Comparison of ENCODE assay signal across 1 cellular context in the genomic region with DNA sequence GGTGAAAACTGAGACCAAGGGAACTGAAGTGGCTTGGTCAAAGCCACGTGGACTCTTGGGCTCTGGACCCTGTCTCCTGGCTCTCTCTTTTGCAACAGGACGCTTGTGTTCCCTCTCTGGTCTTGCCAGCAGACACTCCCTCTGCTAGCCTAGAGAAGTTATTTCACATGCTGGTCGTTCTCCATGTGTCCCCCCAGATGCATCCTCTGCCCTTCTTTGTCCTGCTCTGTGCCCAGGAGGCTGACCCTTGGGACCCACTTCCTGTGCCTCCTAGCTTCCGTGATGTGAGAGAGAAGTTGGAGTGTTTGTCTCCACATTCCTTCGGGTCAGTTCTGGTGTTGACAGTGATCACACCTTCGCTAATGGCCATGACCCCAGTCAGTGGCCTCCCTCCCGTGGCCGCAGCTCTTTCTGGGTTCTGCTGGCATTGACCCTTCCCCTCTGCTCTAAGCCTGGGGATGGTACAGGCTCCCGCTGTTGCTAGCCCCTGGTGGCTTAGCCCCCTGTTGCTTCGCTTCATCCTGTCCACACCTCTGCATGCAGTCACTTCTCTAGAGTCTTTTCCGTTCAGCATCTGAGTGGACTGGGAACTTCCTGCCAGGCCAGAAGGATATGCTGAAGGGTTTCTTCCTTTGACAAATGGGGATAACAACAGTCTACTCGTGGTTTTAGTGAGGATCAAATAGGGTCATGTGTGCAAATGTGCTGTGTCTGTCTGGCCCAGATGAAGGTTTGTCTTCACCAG.
TF ChIP-seq lines count a peak whose summit lies in the region.

No MANE protein-coding gene starts in this region.

TF ChIP-seq in HepG2, 621 proteins besides CTCF, POLR2A, EP300 and RAD21 (continued from another document and continues in another):
- TF ChIP-seq, protein P1, sequence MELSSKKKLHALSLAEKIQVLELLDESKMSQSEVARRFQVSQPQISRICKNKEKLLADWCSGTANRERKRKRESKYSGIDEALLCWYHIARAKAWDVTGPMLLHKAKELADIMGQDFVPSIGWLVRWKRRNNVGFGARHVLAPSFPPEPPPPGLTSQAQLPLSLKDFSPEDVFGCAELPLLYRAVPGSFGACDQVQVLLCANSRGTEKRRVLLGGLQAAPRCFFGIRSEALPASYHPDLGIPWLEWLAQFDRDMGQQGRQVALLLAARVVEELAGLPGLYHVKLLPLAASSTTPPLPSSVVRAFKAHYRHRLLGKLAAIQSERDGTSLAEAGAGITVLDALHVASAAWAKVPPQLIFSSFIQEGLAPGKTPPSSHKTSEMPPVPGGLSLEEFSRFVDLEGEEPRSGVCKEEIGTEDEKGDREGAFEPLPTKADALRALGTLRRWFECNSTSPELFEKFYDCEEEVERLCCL (CRISPR knock-in tag; IDR thresholded peaks at IDR 0.05; ENCODE audit: borderline replicate concordance) = no peak
- TF ChIP-seq ZNF33A (CRISPR knock-in tag; IDR thresholded peaks at IDR 0.05; ENCODE audit: borderline replicate concordance) (peak; percentile 85; the same call in 1 of the 2 replicates), MAF1 (CRISPR knock-in tag; IDR thresholded peaks at IDR 0.05; ENCODE audit: borderline replicate concordance) (no peak), RXRA (CRISPR knock-in tag; IDR thresholded peaks at IDR 0.05) (peak; percentile 68), RBFOX2 (IDR thresholded peaks at IDR 0.05; ENCODE audit: low read depth, low read length) (no peak), ZNF260 (CRISPR knock-in tag; IDR thresholded peaks at IDR 0.05; ENCODE audit: borderline replicate concordance, low read depth) (no peak), SALL2 (CRISPR knock-in tag; IDR thresholded peaks at IDR 0.05) (no peak), TP53 (CRISPR knock-in tag; conservative IDR thresholded peaks at IDR 0.05) (no peak), HMG20B (CRISPR knock-in tag; conservative IDR thresholded peaks at IDR 0.05) (no peak), ZNF713 (CRISPR knock-in tag; IDR thresholded peaks at IDR 0.05) (no peak), ZNF30 (CRISPR knock-in tag; IDR thresholded peaks at IDR 0.05) (no peak), PAF1 (CRISPR knock-in tag; IDR thresholded peaks at IDR 0.05) (no peak), PHF8 (CRISPR knock-in tag; IDR thresholded peaks at IDR 0.05) (0 out of 2 replicates have a peak, but pooled peaks have one; percentile 5), DR1 (CRISPR knock-in tag; IDR thresholded peaks at IDR 0.05) (no peak), SRF (IDR thresholded peaks at IDR 0.05; ENCODE audit: low read depth, low read length) (no peak), PLRG1 (conservative IDR thresholded peaks at IDR 0.05) (no peak), CBFB (CRISPR knock-in tag; IDR thresholded peaks at IDR 0.05) (no peak), SUZ12 (IDR thresholded peaks at IDR 0.05; ENCODE audit: low read depth, low read length) (no peak), JUN (CRISPR knock-in tag; IDR thresholded peaks at IDR 0.05) (no peak), ZNF766 (CRISPR knock-in tag; IDR thresholded peaks at IDR 0.05; ENCODE audit: borderline replicate concordance) (0 out of 2 replicates have a peak, but pooled peaks have one; percentile 11), GABPB1 (CRISPR knock-in tag; IDR thresholded peaks at IDR 0.05) (peak; percentile 62), HNRNPH1 (optimal IDR thresholded peaks at IDR 0.05; ENCODE audit: low read depth, low read length) (no peak), ZBTB1 (CRISPR knock-in tag; IDR thresholded peaks at IDR 0.05; ENCODE audit: borderline replicate concordance) (0 out of 2 replicates have a peak, but pooled peaks have one; percentile 67), ZBTB7B (CRISPR knock-in tag; IDR thresholded peaks at IDR 0.05) (no peak; the same call in 1 of the 2 replicates), NFE2L2 (IDR thresholded peaks at IDR 0.05; ENCODE audit: low read length) (no peak), ZNF614 (CRISPR knock-in tag; IDR thresholded peaks at IDR 0.05; ENCODE audit: borderline replicate concordance) (no peak), ZNF552 (CRISPR knock-in tag; IDR thresholded peaks at IDR 0.05; ENCODE audit: borderline replicate concordance) (peak; percentile 50), ARHGAP35 (CRISPR knock-in tag; IDR thresholded peaks at IDR 0.05; ENCODE audit: borderline replicate concordance) (no peak), KDM1A (CRISPR knock-in tag; IDR thresholded peaks at IDR 0.05) (no peak), TAF15 (IDR thresholded peaks at IDR 0.05; ENCODE audit: low read depth, low read length, poor library complexity, severe bottlenecking) (no peak), CBX1 (IDR thresholded peaks at IDR 0.05; ENCODE audit: low read depth) (no peak), MYC (CRISPR knock-in tag; IDR thresholded peaks at IDR 0.05; ENCODE audit: borderline replicate concordance) (no peak)
- TF ChIP-seq, protein P2, sequence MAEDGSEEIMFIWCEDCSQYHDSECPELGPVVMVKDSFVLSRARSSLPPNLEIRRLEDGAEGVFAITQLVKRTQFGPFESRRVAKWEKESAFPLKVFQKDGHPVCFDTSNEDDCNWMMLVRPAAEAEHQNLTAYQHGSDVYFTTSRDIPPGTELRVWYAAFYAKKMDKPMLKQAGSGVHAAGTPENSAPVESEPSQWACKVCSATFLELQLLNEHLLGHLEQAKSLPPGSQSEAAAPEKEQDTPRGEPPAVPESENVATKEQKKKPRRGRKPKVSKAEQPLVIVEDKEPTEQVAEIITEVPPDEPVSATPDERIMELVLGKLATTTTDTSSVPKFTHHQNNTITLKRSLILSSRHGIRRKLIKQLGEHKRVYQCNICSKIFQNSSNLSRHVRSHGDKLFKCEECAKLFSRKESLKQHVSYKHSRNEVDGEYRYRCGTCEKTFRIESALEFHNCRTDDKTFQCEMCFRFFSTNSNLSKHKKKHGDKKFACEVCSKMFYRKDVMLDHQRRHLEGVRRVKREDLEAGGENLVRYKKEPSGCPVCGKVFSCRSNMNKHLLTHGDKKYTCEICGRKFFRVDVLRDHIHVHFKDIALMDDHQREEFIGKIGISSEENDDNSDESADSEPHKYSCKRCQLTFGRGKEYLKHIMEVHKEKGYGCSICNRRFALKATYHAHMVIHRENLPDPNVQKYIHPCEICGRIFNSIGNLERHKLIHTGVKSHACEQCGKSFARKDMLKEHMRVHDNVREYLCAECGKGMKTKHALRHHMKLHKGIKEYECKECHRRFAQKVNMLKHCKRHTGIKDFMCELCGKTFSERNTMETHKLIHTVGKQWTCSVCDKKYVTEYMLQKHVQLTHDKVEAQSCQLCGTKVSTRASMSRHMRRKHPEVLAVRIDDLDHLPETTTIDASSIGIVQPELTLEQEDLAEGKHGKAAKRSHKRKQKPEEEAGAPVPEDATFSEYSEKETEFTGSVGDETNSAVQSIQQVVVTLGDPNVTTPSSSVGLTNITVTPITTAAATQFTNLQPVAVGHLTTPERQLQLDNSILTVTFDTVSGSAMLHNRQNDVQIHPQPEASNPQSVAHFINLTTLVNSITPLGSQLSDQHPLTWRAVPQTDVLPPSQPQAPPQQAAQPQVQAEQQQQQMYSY (CRISPR knock-in tag; IDR thresholded peaks at IDR 0.05) = no peak
- TF ChIP-seq, protein P3, sequence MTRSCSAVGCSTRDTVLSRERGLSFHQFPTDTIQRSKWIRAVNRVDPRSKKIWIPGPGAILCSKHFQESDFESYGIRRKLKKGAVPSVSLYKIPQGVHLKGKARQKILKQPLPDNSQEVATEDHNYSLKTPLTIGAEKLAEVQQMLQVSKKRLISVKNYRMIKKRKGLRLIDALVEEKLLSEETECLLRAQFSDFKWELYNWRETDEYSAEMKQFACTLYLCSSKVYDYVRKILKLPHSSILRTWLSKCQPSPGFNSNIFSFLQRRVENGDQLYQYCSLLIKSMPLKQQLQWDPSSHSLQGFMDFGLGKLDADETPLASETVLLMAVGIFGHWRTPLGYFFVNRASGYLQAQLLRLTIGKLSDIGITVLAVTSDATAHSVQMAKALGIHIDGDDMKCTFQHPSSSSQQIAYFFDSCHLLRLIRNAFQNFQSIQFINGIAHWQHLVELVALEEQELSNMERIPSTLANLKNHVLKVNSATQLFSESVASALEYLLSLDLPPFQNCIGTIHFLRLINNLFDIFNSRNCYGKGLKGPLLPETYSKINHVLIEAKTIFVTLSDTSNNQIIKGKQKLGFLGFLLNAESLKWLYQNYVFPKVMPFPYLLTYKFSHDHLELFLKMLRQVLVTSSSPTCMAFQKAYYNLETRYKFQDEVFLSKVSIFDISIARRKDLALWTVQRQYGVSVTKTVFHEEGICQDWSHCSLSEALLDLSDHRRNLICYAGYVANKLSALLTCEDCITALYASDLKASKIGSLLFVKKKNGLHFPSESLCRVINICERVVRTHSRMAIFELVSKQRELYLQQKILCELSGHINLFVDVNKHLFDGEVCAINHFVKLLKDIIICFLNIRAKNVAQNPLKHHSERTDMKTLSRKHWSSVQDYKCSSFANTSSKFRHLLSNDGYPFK (CRISPR knock-in tag; IDR thresholded peaks at IDR 0.05; ENCODE audit: borderline replicate concordance) = no peak
- TF ChIP-seq, protein P4, sequence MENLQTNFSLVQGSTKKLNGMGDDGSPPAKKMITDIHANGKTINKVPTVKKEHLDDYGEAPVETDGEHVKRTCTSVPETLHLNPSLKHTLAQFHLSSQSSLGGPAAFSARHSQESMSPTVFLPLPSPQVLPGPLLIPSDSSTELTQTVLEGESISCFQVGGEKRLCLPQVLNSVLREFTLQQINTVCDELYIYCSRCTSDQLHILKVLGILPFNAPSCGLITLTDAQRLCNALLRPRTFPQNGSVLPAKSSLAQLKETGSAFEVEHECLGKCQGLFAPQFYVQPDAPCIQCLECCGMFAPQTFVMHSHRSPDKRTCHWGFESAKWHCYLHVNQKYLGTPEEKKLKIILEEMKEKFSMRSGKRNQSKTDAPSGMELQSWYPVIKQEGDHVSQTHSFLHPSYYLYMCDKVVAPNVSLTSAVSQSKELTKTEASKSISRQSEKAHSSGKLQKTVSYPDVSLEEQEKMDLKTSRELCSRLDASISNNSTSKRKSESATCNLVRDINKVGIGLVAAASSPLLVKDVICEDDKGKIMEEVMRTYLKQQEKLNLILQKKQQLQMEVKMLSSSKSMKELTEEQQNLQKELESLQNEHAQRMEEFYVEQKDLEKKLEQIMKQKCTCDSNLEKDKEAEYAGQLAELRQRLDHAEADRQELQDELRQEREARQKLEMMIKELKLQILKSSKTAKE (CRISPR knock-in tag; IDR thresholded peaks at IDR 0.05; ENCODE audit: borderline replicate concordance) = 0 out of 2 replicates have a peak, but pooled peaks have one; percentile 9
- TF ChIP-seq, protein P5, sequence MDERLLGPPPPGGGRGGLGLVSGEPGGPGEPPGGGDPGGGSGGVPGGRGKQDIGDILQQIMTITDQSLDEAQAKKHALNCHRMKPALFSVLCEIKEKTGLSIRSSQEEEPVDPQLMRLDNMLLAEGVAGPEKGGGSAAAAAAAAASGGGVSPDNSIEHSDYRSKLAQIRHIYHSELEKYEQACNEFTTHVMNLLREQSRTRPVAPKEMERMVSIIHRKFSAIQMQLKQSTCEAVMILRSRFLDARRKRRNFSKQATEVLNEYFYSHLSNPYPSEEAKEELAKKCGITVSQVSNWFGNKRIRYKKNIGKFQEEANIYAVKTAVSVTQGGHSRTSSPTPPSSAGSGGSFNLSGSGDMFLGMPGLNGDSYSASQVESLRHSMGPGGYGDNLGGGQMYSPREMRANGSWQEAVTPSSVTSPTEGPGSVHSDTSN (CRISPR knock-in tag; IDR thresholded peaks at IDR 0.05) = no peak
- TF ChIP-seq, protein P6, sequence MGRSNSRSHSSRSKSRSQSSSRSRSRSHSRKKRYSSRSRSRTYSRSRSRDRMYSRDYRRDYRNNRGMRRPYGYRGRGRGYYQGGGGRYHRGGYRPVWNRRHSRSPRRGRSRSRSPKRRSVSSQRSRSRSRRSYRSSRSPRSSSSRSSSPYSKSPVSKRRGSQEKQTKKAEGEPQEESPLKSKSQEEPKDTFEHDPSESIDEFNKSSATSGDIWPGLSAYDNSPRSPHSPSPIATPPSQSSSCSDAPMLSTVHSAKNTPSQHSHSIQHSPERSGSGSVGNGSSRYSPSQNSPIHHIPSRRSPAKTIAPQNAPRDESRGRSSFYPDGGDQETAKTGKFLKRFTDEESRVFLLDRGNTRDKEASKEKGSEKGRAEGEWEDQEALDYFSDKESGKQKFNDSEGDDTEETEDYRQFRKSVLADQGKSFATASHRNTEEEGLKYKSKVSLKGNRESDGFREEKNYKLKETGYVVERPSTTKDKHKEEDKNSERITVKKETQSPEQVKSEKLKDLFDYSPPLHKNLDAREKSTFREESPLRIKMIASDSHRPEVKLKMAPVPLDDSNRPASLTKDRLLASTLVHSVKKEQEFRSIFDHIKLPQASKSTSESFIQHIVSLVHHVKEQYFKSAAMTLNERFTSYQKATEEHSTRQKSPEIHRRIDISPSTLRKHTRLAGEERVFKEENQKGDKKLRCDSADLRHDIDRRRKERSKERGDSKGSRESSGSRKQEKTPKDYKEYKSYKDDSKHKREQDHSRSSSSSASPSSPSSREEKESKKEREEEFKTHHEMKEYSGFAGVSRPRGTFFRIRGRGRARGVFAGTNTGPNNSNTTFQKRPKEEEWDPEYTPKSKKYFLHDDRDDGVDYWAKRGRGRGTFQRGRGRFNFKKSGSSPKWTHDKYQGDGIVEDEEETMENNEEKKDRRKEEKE (IDR thresholded peaks at IDR 0.05) = no peak
- TF ChIP-seq, protein P7, sequence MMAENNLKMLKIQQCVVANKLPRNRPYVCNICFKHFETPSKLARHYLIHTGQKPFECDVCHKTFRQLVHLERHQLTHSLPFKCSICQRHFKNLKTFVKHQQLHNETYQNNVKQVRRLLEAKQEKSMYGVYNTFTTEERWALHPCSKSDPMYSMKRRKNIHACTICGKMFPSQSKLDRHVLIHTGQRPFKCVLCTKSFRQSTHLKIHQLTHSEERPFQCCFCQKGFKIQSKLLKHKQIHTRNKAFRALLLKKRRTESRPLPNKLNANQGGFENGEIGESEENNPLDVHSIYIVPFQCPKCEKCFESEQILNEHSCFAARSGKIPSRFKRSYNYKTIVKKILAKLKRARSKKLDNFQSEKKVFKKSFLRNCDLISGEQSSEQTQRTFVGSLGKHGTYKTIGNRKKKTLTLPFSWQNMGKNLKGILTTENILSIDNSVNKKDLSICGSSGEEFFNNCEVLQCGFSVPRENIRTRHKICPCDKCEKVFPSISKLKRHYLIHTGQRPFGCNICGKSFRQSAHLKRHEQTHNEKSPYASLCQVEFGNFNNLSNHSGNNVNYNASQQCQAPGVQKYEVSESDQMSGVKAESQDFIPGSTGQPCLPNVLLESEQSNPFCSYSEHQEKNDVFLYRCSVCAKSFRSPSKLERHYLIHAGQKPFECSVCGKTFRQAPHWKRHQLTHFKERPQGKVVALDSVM (CRISPR knock-in tag; IDR thresholded peaks at IDR 0.05) = no peak
- TF ChIP-seq, protein P8, sequence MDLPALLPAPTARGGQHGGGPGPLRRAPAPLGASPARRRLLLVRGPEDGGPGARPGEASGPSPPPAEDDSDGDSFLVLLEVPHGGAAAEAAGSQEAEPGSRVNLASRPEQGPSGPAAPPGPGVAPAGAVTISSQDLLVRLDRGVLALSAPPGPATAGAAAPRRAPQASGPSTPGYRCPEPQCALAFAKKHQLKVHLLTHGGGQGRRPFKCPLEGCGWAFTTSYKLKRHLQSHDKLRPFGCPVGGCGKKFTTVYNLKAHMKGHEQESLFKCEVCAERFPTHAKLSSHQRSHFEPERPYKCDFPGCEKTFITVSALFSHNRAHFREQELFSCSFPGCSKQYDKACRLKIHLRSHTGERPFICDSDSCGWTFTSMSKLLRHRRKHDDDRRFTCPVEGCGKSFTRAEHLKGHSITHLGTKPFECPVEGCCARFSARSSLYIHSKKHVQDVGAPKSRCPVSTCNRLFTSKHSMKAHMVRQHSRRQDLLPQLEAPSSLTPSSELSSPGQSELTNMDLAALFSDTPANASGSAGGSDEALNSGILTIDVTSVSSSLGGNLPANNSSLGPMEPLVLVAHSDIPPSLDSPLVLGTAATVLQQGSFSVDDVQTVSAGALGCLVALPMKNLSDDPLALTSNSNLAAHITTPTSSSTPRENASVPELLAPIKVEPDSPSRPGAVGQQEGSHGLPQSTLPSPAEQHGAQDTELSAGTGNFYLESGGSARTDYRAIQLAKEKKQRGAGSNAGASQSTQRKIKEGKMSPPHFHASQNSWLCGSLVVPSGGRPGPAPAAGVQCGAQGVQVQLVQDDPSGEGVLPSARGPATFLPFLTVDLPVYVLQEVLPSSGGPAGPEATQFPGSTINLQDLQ (CRISPR knock-in tag; IDR thresholded peaks at IDR 0.05) = no peak
